In the genomic region with DNA sequence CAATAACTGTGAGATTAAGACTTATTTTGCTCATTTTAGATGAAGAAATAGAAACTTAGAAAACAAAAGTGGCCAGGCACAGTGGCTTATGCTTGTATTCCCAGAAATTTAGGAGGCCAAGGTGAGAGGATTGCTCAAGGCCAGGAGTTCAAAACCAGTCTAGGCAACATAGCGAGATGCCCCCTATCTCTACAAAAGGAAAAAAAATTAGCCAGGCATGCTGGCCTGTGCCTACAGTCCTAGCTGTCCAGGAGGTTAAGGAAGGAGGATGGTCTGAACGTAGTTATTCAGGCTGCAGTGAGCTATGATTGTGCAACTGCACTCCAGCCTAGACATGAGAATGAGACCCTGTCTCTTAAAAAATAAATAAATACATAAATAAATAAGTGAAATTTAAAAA, we compare ENCODE assay signal across 21 cellular contexts. TPM values are rescaled to one million over a fixed set of nuclear protein-coding genes. Genes with fewer than 3 reads are reported as not detected.
A peak's percentile ranks its signal among the peaks of the same experiment; 100 is the strongest.
DNase-seq lines count a peak whose midpoint lies in the region; ATAC-seq, FAIRE-seq and TF ChIP-seq lines count a peak whose summit lies in the region.
"Had no signal": no experiment of that assay in that cellular context is flagged by ENCODE, and none has a peak within 500 bp of the region (broad histone marks: within the 10 kb centered on the region; RNA-seq: fewer than 3 reads in every experiment).

No MANE protein-coding gene starts in this region.

- CTCF ChIA-PET in HepG2 (lab: Yijun Ruan, JAX; ENCODE audit: low intra/inter-chr PET ratio, low total read pairs) = no interaction called here

- POLR2A ChIA-PET in HepG2 (lab: Yijun Ruan, JAX) = no interaction called here

- H3K4ac ChIP-seq in trophoblast cell (ENCODE audit: low read depth, low read length) = no peak overlapping the region

- H3K9me3 ChIP-seq in HepG2 (ENCODE audit: low read length) (no peaks in the 10 kb centered on the region), right lobe of liver (no peaks in the 10 kb centered on the region), SJSA1 (replicated peaks) (no peaks in the 10 kb centered on the region), trophoblast cell (ENCODE audit: insufficient read depth, low read depth, low read length) (no peaks in the 10 kb centered on the region), MM.1S (replicated peaks; ENCODE audit: insufficient read depth, low read length) (no peaks in the 10 kb centered on the region)

- no peak overlapping the region for H4K12ac ChIP-seq in trophoblast cell (ENCODE audit: low read depth, low read length)

- no peak overlapping the region for H4K8ac ChIP-seq in trophoblast cell (ENCODE audit: low read depth, low read length)

- TF ChIP-seq EP300 in HepG2 (IDR thresholded peaks at IDR 0.05; ENCODE audit: low read depth in 2 of 2, low read length in 2 of 2) (no peak), HepG2 (CRISPR knock-in tag; IDR thresholded peaks at IDR 0.05; ENCODE audit: borderline replicate concordance) (no peak)

- ATAC-seq in HepG2 (no peak), right lobe of liver (no peak), HG03442 (IDR thresholded peaks at IDR 0.05; ENCODE audit: unreplicated experiment) (no peak)

- no peaks in the 10 kb centered on the region for H4K20me1 ChIP-seq in HepG2 (ENCODE audit: insufficient read depth, low read length)
- H4K20me1 ChIP-seq in MM.1S (ENCODE audit: insufficient read depth, low read length) = no peaks in the 10 kb centered on the region

- H3K4me3 ChIP-seq in HepG2 (replicated peaks in 1 of 3; ENCODE audit: insufficient read depth in 1 of 3, low read depth in 2 of 3, low read length in 3 of 3) (no peak overlapping the region), right lobe of liver (no peak overlapping the region), SJSA1 (no peak overlapping the region), trophoblast cell (ENCODE audit: low read depth, low read length) (no peak overlapping the region), MM.1S (ENCODE audit: low read length) (no peak overlapping the region)

- no peaks in the 10 kb centered on the region for H3F3A ChIP-seq in MM.1S (ENCODE audit: insufficient read depth, low read length)

- TF ChIP-seq POLR2A in HepG2 (IDR thresholded peaks at IDR 0.05; ENCODE audit: insufficient read depth in 1 of 2, low read depth in 2 of 2, low read length in 2 of 2) (no peak), right lobe of liver (IDR thresholded peaks at IDR 0.05) (no peak)

- no peak overlapping the region for H2BK5ac ChIP-seq in trophoblast cell (ENCODE audit: low read depth, low read length, poor library complexity)

- WGBS in HepG2 (ENCODE audit: low lambda C conversion rate) = 50% methylated on average over 2 of the region's 2 CpGs
- 35% methylated on average over 2 of the region's 2 CpGs for WGBS in right lobe of liver (ENCODE audit: insufficient coverage, low coverage, low lambda C conversion rate, missing lambda C conversion rate)
- WGBS in trophoblast cell (ENCODE audit: extremely low coverage, insufficient coverage, insufficient read length) = no CpG with 5 or more reads among the region's 2 CpGs

- H3K36me3 ChIP-seq in HepG2 (replicated peaks in 1 of 2; ENCODE audit: control insufficient read depth in 1 of 2, insufficient read depth in 2 of 2, low read length in 2 of 2) = no peaks in the 10 kb centered on the region
- H3K36me3 ChIP-seq in right lobe of liver = no peaks in the 10 kb centered on the region
- H3K36me3 ChIP-seq in SJSA1 = no peaks in the 10 kb centered on the region
- no peaks in the 10 kb centered on the region for H3K36me3 ChIP-seq in trophoblast cell (ENCODE audit: control insufficient read depth in 1 of 2, insufficient read depth in 2 of 2, low read length in 2 of 2)
- H3K36me3 ChIP-seq in MM.1S (replicated peaks; ENCODE audit: insufficient read depth, low read length) = no peaks in the 10 kb centered on the region

- H3K27ac ChIP-seq in HepG2 (ENCODE audit: extremely low read length, insufficient read depth, low read length) = no peak overlapping the region
- H3K27ac ChIP-seq in right lobe of liver = no peak overlapping the region
- peak overlapping the region; percentile 96 for H3K27ac ChIP-seq in SJSA1
- H3K27ac ChIP-seq in trophoblast cell (ENCODE audit: low read depth, low read length) = no peak overlapping the region
- no peak overlapping the region for H3K27ac ChIP-seq in MM.1S (ENCODE audit: low read length)

- no peak overlapping the region for H2BK12ac ChIP-seq in trophoblast cell (ENCODE audit: low read length)

- no peak for TF ChIP-seq RAD21 in HepG2 (CRISPR knock-in tag; IDR thresholded peaks at IDR 0.05)

- no peak overlapping the region for H2AK5ac ChIP-seq in trophoblast cell (ENCODE audit: low read length)

- no peaks in the 10 kb centered on the region for H3K79me1 ChIP-seq in trophoblast cell (ENCODE audit: low read length)

- H3K14ac ChIP-seq in trophoblast cell (ENCODE audit: low read length) = no peak overlapping the region

- in situ Hi-C loops in HepG2 (cut with HindIII; ENCODE audit: extremely low pct_ligation_motif_present, low pct_unique_long_range_greater_than_20kb) = no loop called here

- FAIRE-seq in HepG2 (lab: Jason Lieb, UNC) = no peak
- FAIRE-seq: G401.6, GM12892, GM19239 had no signal

- no peak overlapping the region for H3K9ac ChIP-seq in HepG2 (ENCODE audit: insufficient read depth, low read depth, low read length)
- no peak overlapping the region for H3K9ac ChIP-seq in trophoblast cell (ENCODE audit: low read length)
- no peak overlapping the region for H3K9ac ChIP-seq in MM.1S (ENCODE audit: low read length)

- H3K4me1 ChIP-seq in HepG2 (ENCODE audit: insufficient read depth, low read length) (no peaks in the 10 kb centered on the region), right lobe of liver (no peaks in the 10 kb centered on the region), SJSA1 (replicated peaks) (peaks cover 38% of the 10 kb centered on the region), trophoblast cell (ENCODE audit: control insufficient read depth in 1 of 2, insufficient read depth in 2 of 2, low read length in 2 of 2) (no peaks in the 10 kb centered on the region), MM.1S (ENCODE audit: low read length) (no peaks in the 10 kb centered on the region)

- no peaks in the 10 kb centered on the region for H3K9me2 ChIP-seq in MM.1S (replicated peaks; ENCODE audit: insufficient read depth, low read length)

- H4K91ac ChIP-seq in trophoblast cell (ENCODE audit: low read depth, low read length) = no peak overlapping the region

- H2AFZ ChIP-seq in HepG2 (ENCODE audit: low read length) (no peak overlapping the region), trophoblast cell (ENCODE audit: insufficient read depth, low read length, poor library complexity) (no peak overlapping the region), MM.1S (ENCODE audit: low read length) (no peak overlapping the region)

- no peak overlapping the region for H3K18ac ChIP-seq in trophoblast cell (ENCODE audit: low read length)

- no TSS peak for BruUV-seq in HepG2 (replicated peaks; lab: Mats Ljungman, UMichigan)

- intact Hi-C loops in HepG2 (cut with micrococcal nuclease; ENCODE audit: unreplicated experiment) (no loop called here), right lobe of liver (cut with DNase I) (no loop called here)

- H3K27me3 ChIP-seq in HepG2 (ENCODE audit: control insufficient read depth in 1 of 2, insufficient read depth in 2 of 2, low read length in 2 of 2) (no peaks in the 10 kb centered on the region; a peak in 1 of 5 replicates), right lobe of liver (no peaks in the 10 kb centered on the region), SJSA1 (replicated peaks) (no peaks in the 10 kb centered on the region), trophoblast cell (ENCODE audit: insufficient read depth, low read length) (no peaks in the 10 kb centered on the region), MM.1S (replicated peaks; ENCODE audit: insufficient read depth, low read length) (no peaks in the 10 kb centered on the region)

- H3K79me2 ChIP-seq in HepG2 (ENCODE audit: insufficient read depth, low read length) = no peaks in the 10 kb centered on the region
- H3K79me2 ChIP-seq in trophoblast cell (ENCODE audit: control insufficient read depth, insufficient read depth, low read length, poor library complexity) = no peaks in the 10 kb centered on the region
- H3K79me2 ChIP-seq in MM.1S (ENCODE audit: low read length) = no peaks in the 10 kb centered on the region

- DNase-seq in HepG2 (ENCODE audit: low spot score) (no peak), right lobe of liver (no peak), MV-4-11 (lab: John Stamatoyannopoulos, UW) (peak; percentile 70), SJSA1 (ENCODE audit: low read depth in 1 of 2, low spot score in 2 of 2) (no peak), trophoblast cell (peak; percentile 88 to 93), MM.1S (no peak), NCI-H226 (no peak)
- DNase-seq: C1 segment of cervical spinal cord; CD4-positive, alpha-beta memory T cell; COR-L47; DMS153; DND-41; GOT3; H7; HCEC 1CT had no signal

- TF ChIP-seq CTCF in HepG2 (CRISPR knock-in tag; IDR thresholded peaks at IDR 0.05) (no peak), right lobe of liver (IDR thresholded peaks at IDR 0.05) (no peak), MM.1S (IDR thresholded peaks at IDR 0.05; ENCODE audit: low read length) (no peak)

- no peak overlapping the region for H3K23ac ChIP-seq in trophoblast cell (ENCODE audit: low read length)

- H2BK120ac ChIP-seq in trophoblast cell (ENCODE audit: insufficient read depth, low read length, poor library complexity) = no peak overlapping the region

- H3K4me2 ChIP-seq in HepG2 (ENCODE audit: low read depth, low read length) = no peak overlapping the region
- H3K4me2 ChIP-seq in trophoblast cell (ENCODE audit: low read length) = no peak overlapping the region
- no peak overlapping the region for H3K4me2 ChIP-seq in MM.1S (ENCODE audit: low read depth, low read length)

RNA-seq across cellular contexts. Expression of gene APELA, which starts 28.0 kb away (rescaled TPM):
- total RNA-seq in HepG2 (2016; rRNA removed; fragmentation: Illumina TruSeq; extraction: Trizol) (not detected in 2 replicates), right lobe of liver (not detected)
- not detected in 2 replicates for total RNA-seq in HepG2 (2016; cell fraction: cytosol; rRNA removed; fragmentation: Illumina TruSeq; extraction: Trizol; ENCODE audit: low read depth)
- not detected in 2 replicates for total RNA-seq in HepG2 (2016; cell fraction: insoluble cytoplasmic fraction; rRNA removed; fragmentation: Illumina TruSeq; extraction: Trizol)
- not detected in 2 replicates for total RNA-seq in HepG2 (2016; cell fraction: membrane; rRNA removed; fragmentation: Illumina TruSeq; extraction: Trizol)
- total RNA-seq in HepG2 (2016; cell fraction: nucleus; rRNA removed; fragmentation: Illumina TruSeq; extraction: Trizol) = not detected in 2 replicates
- not detected in 2 replicates for polyA plus RNA-seq in HepG2 (2011; rRNA removed)
- polyA plus RNA-seq in HepG2 (2011; cell fraction: cytosol; rRNA removed) = not detected in 2 replicates
- not detected in 2 replicates for polyA plus RNA-seq in HepG2 (2011; cell fraction: nucleus; rRNA removed)
- not detected in 2 replicates for polyA plus RNA-seq in HepG2 (2012)
- not detected in 2 replicates for polyA plus RNA-seq in HepG2 (2016; cell fraction: cytosol; fragmentation: Illumina TruSeq; extraction: Trizol; ENCODE audit: low read depth)
- polyA plus RNA-seq in HepG2 (2016; cell fraction: insoluble cytoplasmic fraction; fragmentation: Illumina TruSeq; extraction: Trizol; ENCODE audit: low read depth) = not detected in 2 replicates
- not detected in 2 replicates for polyA plus RNA-seq in HepG2 (2016; cell fraction: membrane; fragmentation: Illumina TruSeq; extraction: Trizol; ENCODE audit: low read depth)
- polyA plus RNA-seq in HepG2 (2016; cell fraction: nucleus; fragmentation: Illumina TruSeq; extraction: Trizol; ENCODE audit: insufficient read depth, low read depth) = not detected in 2 replicates
- not detected in 2 replicates for polyA minus RNA-seq in HepG2 (2011; rRNA and poly(A)+ RNA removed; ENCODE audit: low replicate concordance)
- not detected in 2 replicates for polyA minus RNA-seq in HepG2 (2011; cell fraction: cytosol; rRNA and poly(A)+ RNA removed)
- not detected in 2 replicates for polyA minus RNA-seq in HepG2 (2011; cell fraction: nucleus; rRNA and poly(A)+ RNA removed)
- 17.7 and 24.9 TPM in 2 replicates for total RNA-seq in SJSA1 (2014; rRNA removed; shearing (Covaris generic))
- 13.9 and 15.1 TPM in 2 replicates for polyA plus RNA-seq in trophoblast cell (2013)
- total RNA-seq: A172; CD4-positive, alpha-beta memory T cell had no signal
- polyA plus RNA-seq: BJ; CD4-positive, alpha-beta memory T cell had no signal

Comparison
In these comparisons a context has a peak if more than half of its experiments do, and no peak if none do; other contexts are left out.
1. DNase-seq: peak in MV-4-11 (single experiment) and trophoblast cell (2 of 2); none in HepG2 (single experiment), right lobe of liver (0 of 3), SJSA1 (0 of 2), MM.1S (single experiment) and NCI-H226 (single experiment).
2. RNA of gene APELA, which starts 28.0 kb away (total RNA-seq): 17.7 to 24.9 TPM in SJSA1; not detected in HepG2 and not detected in right lobe of liver; every median in the first group is over 10 times any median in the second.